15 cellular contexts compared by ENCODE assay signal in genomic region chr15:41789237-41789636, GRCh38. TPM values are rescaled to one million over a fixed set of nuclear protein-coding genes. Genes with fewer than 3 reads are reported as not detected.
A peak's percentile ranks its signal among the peaks of the same experiment; 100 is the strongest.
DNase-seq lines count a peak whose midpoint lies in the region; ATAC-seq, FAIRE-seq and TF ChIP-seq lines count a peak whose summit lies in the region.
"Had no signal": no experiment of that assay in that cellular context is flagged by ENCODE, and none has a peak within 500 bp of the region (broad histone marks: within the 10 kb centered on the region; RNA-seq: fewer than 3 reads in every experiment).

No MANE protein-coding gene starts in this region.

- H3K9me2 ChIP-seq in Karpas-422 (replicated peaks; ENCODE audit: insufficient read depth, low read length): no peaks in the 10 kb centered on the region

- peak overlapping the region; percentile 43 for H3K9ac ChIP-seq in Karpas-422 (ENCODE audit: low read length)
- peak overlapping the region in 1 of 2 experiments; percentile 45; a peak in 1 of 4 replicates for H3K9ac ChIP-seq in K562 (ENCODE audit: insufficient read depth in 1 of 2, low read depth in 2 of 2, low read length in 2 of 2)

- H3K36me3 Mint-ChIP-seq in stimulated activated naive B cell treated with anti-CD40 and anti-IgM and Interleukin-4, amounts not matched to agents 10 μg/mL and 1 μg/mL and 100 μg/mL, for 72 hours: peaks cover 6% of the 10 kb centered on the region in 2 donors

- no peaks in the 10 kb centered on the region for H3K36me3 ChIP-seq in Karpas-422 (ENCODE audit: insufficient read depth, low read length)
- H3K36me3 ChIP-seq in K562 (ENCODE audit: control insufficient read depth, insufficient read depth, low read length): no peaks in the 10 kb centered on the region
- H3K36me3 ChIP-seq: pancreas, tibial nerve had no signal

- H4K20me1 ChIP-seq in Karpas-422 (ENCODE audit: insufficient read depth, low read depth, low read length) (no peaks in the 10 kb centered on the region), K562 (replicated peaks; ENCODE audit: control insufficient read depth, insufficient read depth, low read length) (peaks cover 16% of the 10 kb centered on the region)

- H3K9me1 ChIP-seq in K562 (ENCODE audit: control insufficient read depth, insufficient read depth, low read length): peaks cover 5% of the 10 kb centered on the region

- DNase-seq in Karpas-422: no peak
- peak in 2 of 4 experiments; percentile 46 to 51 for DNase-seq in K562 (ENCODE audit: extremely low read depth in 1 of 4, low spot score in 3 of 4)
- DNase-seq in left cardiac atrium: no peak
- peak; percentile 34 for DNase-seq in superior temporal gyrus (ENCODE audit: extremely low spot score)
- DNase-seq in stimulated activated naive B cell treated with anti-CD40 and anti-IgM and Interleukin-4, amounts not matched to agents 10 μg/mL and 1 μg/mL and 100 μg/mL, for 72 hours: no peak
- DNase-seq in islet precursor cell: no peak
- DNase-seq: activated B cell treated with CpG ODN at 0.5 μM for 24 hours; activated CD8-positive, alpha-beta memory T cell treated with anti-CD3 and anti-CD28 coated beads, Interleukin-2, amount 50 U/mL, for 4 hours; C1 segment of cervical spinal cord; EL; NCI-H2171 treated with DMSO at 0.1 percent for 48 hours; pancreas had no signal

- no TSS peak for BruUV-seq in K562 (replicated peaks; lab: Mats Ljungman, UMichigan)

- 1% methylated on average over 4 of the region's 4 CpGs for WGBS in K562 (ENCODE audit: insufficient coverage, low coverage, missing lambda C conversion rate)

- TF ChIP-seq CTCF in K562 (IDR thresholded peaks at IDR 0.05 in 2 of 3, conservative IDR thresholded peaks at IDR 0.05 in 1 of 3; ENCODE audit: insufficient read depth in 2 of 3, low read depth in 1 of 3, low read length in 3 of 3): no peak

- peak overlapping the region; percentile 2; the same call in 1 of the 2 replicates for H3K4me3 ChIP-seq in Karpas-422 (ENCODE audit: low read length)
- no peak overlapping the region for H3K4me3 ChIP-seq in K562
- H3K4me3 ChIP-seq: pancreas, tibial nerve had no signal

- H3K4me1 Mint-ChIP-seq in stimulated activated naive B cell treated with anti-CD40 and anti-IgM and Interleukin-4, amounts not matched to agents 10 μg/mL and 1 μg/mL and 100 μg/mL, for 72 hours: peaks cover 56 to 59% of the 10 kb centered on the region in 2 donors

- H3K27me3 ChIP-seq in Karpas-422 (ENCODE audit: low read length) (no peaks in the 10 kb centered on the region), K562 (ENCODE audit: control insufficient read depth in 2 of 2, insufficient read depth in 2 of 2, low read length in 2 of 2) (no peaks in the 10 kb centered on the region)
- H3K27me3 ChIP-seq: pancreas, tibial nerve had no signal

- H3K4me1 ChIP-seq in Karpas-422 (ENCODE audit: low read length) (peaks cover 45% of the 10 kb centered on the region), K562 (replicated peaks in 1 of 2; ENCODE audit: control insufficient read depth in 2 of 2, insufficient read depth in 2 of 2, low read length in 2 of 2) (peaks cover 30 to 53% of the 10 kb centered on the region in 2 experiments)
- H3K4me1 ChIP-seq: pancreas had no signal

- H3K27ac Mint-ChIP-seq in stimulated activated naive B cell treated with anti-CD40 and anti-IgM and Interleukin-4, amounts not matched to agents 10 μg/mL and 1 μg/mL and 100 μg/mL, for 72 hours: no peak overlapping the region
- H3K27ac Mint-ChIP-seq: activated B cell treated with CpG ODN at 0.5 μM for 24 hours; activated naive CD8-positive, alpha-beta T cell had no signal

- no peak overlapping the region for H3K4me3 Mint-ChIP-seq in stimulated activated naive B cell treated with anti-CD40 and anti-IgM and Interleukin-4, amounts not matched to agents 10 μg/mL and 1 μg/mL and 100 μg/mL, for 72 hours
- H3K4me3 Mint-ChIP-seq: activated B cell treated with CpG ODN at 0.5 μM for 24 hours; activated naive CD8-positive, alpha-beta T cell had no signal

- no peaks in the 10 kb centered on the region for H3K27me3 Mint-ChIP-seq in stimulated activated naive B cell treated with anti-CD40 and anti-IgM and Interleukin-4, amounts not matched to agents 10 μg/mL and 1 μg/mL and 100 μg/mL, for 72 hours
- H3K27me3 Mint-ChIP-seq: activated B cell treated with CpG ODN at 0.5 μM for 24 hours; activated naive CD8-positive, alpha-beta T cell had no signal

- in situ Hi-C loops in K562 (cut with MboI): no loop called here

- no peak for TF ChIP-seq RAD21 in K562 (CRISPR knock-in tag; conservative IDR thresholded peaks at IDR 0.05 in 1 of 2, IDR thresholded peaks at IDR 0.05 in 1 of 2)

- H3K79me2 ChIP-seq in Karpas-422 (ENCODE audit: low read length) (peaks cover 88% of the 10 kb centered on the region), K562 (ENCODE audit: control insufficient read depth, insufficient read depth, low read length) (0 out of 3 replicates have a peak, but pooled peaks cover 5% of the 10 kb centered on the region)

- no peaks in the 10 kb centered on the region for H3K9me3 Mint-ChIP-seq in stimulated activated naive B cell treated with anti-CD40 and anti-IgM and Interleukin-4, amounts not matched to agents 10 μg/mL and 1 μg/mL and 100 μg/mL, for 72 hours
- H3K9me3 Mint-ChIP-seq: activated B cell treated with CpG ODN at 0.5 μM for 24 hours had no signal

- ATAC-seq in K562: peak; percentile 24
- peak; percentile 53 to 82 for ATAC-seq in left cardiac atrium
- no peak for ATAC-seq in stimulated activated naive B cell treated with anti-CD40 and anti-IgM and Interleukin-4, amounts not matched to agents 10 μg/mL and 1 μg/mL and 100 μg/mL, for 72 hours (replicated peaks)
- ATAC-seq in HG03432 (IDR thresholded peaks at IDR 0.05; ENCODE audit: unreplicated experiment): no peak
- ATAC-seq: pancreas had no signal

- peak overlapping the region; percentile 55 for H3K27ac ChIP-seq in Karpas-422 (ENCODE audit: low read length)
- H3K27ac ChIP-seq in K562 (ENCODE audit: extremely low read depth, low read depth, low read length): no peak overlapping the region
- H3K27ac ChIP-seq: pancreas had no signal

- no peak overlapping the region for H2AFZ ChIP-seq in Karpas-422 (ENCODE audit: low read length)
- H2AFZ ChIP-seq in K562 (ENCODE audit: low read depth, low read length): no peak overlapping the region

- intact Hi-C loops in K562 (cut with micrococcal nuclease): no loop called here
- intact Hi-C loops in left cardiac atrium (cut with DNase I): no loop called here

- no peak for TF ChIP-seq POLR2A in K562 (conservative IDR thresholded peaks at IDR 0.05)

- POLR2A ChIA-PET in K562 (lab: Yijun Ruan, JAX): interaction anchor here (0.5 to 1.3 kb wide), 6 partner anchors 11 to 293 kb away, joined by 3 to 7 read pairs (median 4); partner anchors contain the start of gene MAPKBP1

- no peak for TF ChIP-seq EP300 in K562 (IDR thresholded peaks at IDR 0.05; ENCODE audit: low read length)

- H3K9me3 ChIP-seq in Karpas-422 (ENCODE audit: low read length): no peaks in the 10 kb centered on the region
- H3K9me3 ChIP-seq in K562 (replicated peaks; ENCODE audit: control insufficient read depth, insufficient read depth, low read depth, low read length): no peaks in the 10 kb centered on the region
- H3K9me3 ChIP-seq: pancreas, tibial nerve had no signal

- peak; percentile 19 for FAIRE-seq in K562 (lab: Jason Lieb, UNC)
- FAIRE-seq: pancreas had no signal

- peak overlapping the region; percentile 47 for H3K4me2 ChIP-seq in Karpas-422 (ENCODE audit: low read depth, low read length, poor library complexity, severe bottlenecking)
- peak overlapping the region; percentile 17; the same call in 1 of the 2 replicates for H3K4me2 ChIP-seq in K562 (ENCODE audit: insufficient read depth, low read length)

- CTCF ChIA-PET in K562 (lab: Yijun Ruan, JAX; ENCODE audit: low intra/inter-chr PET ratio): no interaction called here

RNA-seq across cellular contexts. Expression of gene MAPKBP1, which starts 15.0 kb away (rescaled TPM):
- total RNA-seq in Karpas-422 (2014; rRNA removed; shearing (Covaris generic); ENCODE audit: low replicate concordance): 17.8 and 29.8 TPM in 2 replicates
- 65.0 and 134 TPM in 2 replicates for total RNA-seq in K562 (2011; cell fraction: chromatin; rRNA removed; ENCODE audit: low replicate concordance)
- total RNA-seq in K562 (2011; cell fraction: nucleolus; rRNA removed): 51.1 and 51.4 TPM in 2 replicates
- 45.8 and 52.1 TPM in 2 replicates for total RNA-seq in K562 (2011; cell fraction: nucleoplasm; rRNA removed)
- 4.1 and 5.3 TPM in 2 replicates for total RNA-seq in K562 (2014; rRNA removed)
- 4.5 and 4.6 TPM in 2 replicates for total RNA-seq in K562 (2014; rRNA removed; fragmentation: Illumina TruSeq; extraction: Trizol)
- 5.7 and 5.8 TPM in 2 replicates for total RNA-seq in K562 (2015; rRNA removed; fragmentation: Illumina TruSeq; extraction: Trizol)
- 9.5 and 9.6 TPM in 2 replicates for total RNA-seq in K562 (2021)
- polyA plus RNA-seq in K562 (2011; rRNA removed): 3.4 and 4.4 TPM in 2 replicates
- polyA plus RNA-seq in K562 (2011; cell fraction: cytosol; rRNA removed): 2.2 and 3.6 TPM in 2 replicates
- polyA plus RNA-seq in K562 (2011; cell fraction: nucleus; rRNA removed): 24.5 and 27.3 TPM in 2 replicates
- 5.8 and 7.2 TPM in 2 replicates for polyA plus RNA-seq in K562 (2012)
- 4.8 and 5.4 TPM in 2 replicates for polyA plus RNA-seq in K562 (2014; fragmentation: Illumina TruSeq; extraction: Trizol)
- under 1 TPM; 0.15 to 0.28 TPM for polyA plus RNA-seq in K562 (2014; fragmentation: Nextera tagmentation; extraction: Ambion mirVana)
- polyA plus RNA-seq in K562 (2014; rRNA removed): 5.2 and 7.1 TPM in 2 replicates
- 7.0 and 9.2 TPM in 2 replicates for polyA minus RNA-seq in K562 (2011; rRNA and poly(A)+ RNA removed)
- 2.7 and 5.9 TPM in 2 replicates for polyA minus RNA-seq in K562 (2011; cell fraction: cytosol; rRNA and poly(A)+ RNA removed)
- polyA minus RNA-seq in K562 (2011; cell fraction: nucleus; rRNA and poly(A)+ RNA removed): 22.8 and 29.4 TPM in 2 replicates
- total RNA-seq in left cardiac atrium: 10 to 100 TPM; 13.9 to 19.0 TPM

RNA-seq across cellular contexts. Expression of gene JMJD7, which starts 38.7 kb away (rescaled TPM):
- 2.8 and 9.2 TPM in 2 replicates for total RNA-seq in Karpas-422 (2014; rRNA removed; shearing (Covaris generic); ENCODE audit: low replicate concordance)
- 7.0 and 13.8 TPM in 2 replicates for total RNA-seq in K562 (2011; cell fraction: chromatin; rRNA removed; ENCODE audit: low replicate concordance)
- 7.2 and 8.5 TPM in 2 replicates for total RNA-seq in K562 (2011; cell fraction: nucleolus; rRNA removed)
- 12.6 and 15.4 TPM in 2 replicates for total RNA-seq in K562 (2011; cell fraction: nucleoplasm; rRNA removed)
- total RNA-seq in K562 (2014; rRNA removed) (6.1 and 11.3 TPM in 2 replicates), K562 (2014; rRNA removed; fragmentation: Illumina TruSeq; extraction: Trizol) (3.2 and 3.8 TPM in 2 replicates), K562 (2015; rRNA removed; fragmentation: Illumina TruSeq; extraction: Trizol) (4.3 and 5.3 TPM in 2 replicates), K562 (2021) (12.2 and 13.1 TPM in 2 replicates), left cardiac atrium (10 to 100 TPM in 1 of 2 donors, 1 to 10 TPM in 1; 8.8 to 11.7 TPM)
- polyA plus RNA-seq in K562 (2011; rRNA removed) (7.9 and 8.8 TPM in 2 replicates), K562 (2014; fragmentation: Illumina TruSeq; extraction: Trizol) (6.8 and 9.4 TPM in 2 replicates), K562 (2014; fragmentation: Nextera tagmentation; extraction: Ambion mirVana) (1 to 10 TPM; 1.2 to 2.9 TPM), K562 (2014; rRNA removed) (9.7 and 13.9 TPM in 2 replicates)
- polyA plus RNA-seq in K562 (2011; cell fraction: cytosol; rRNA removed): 8.0 and 19.6 TPM in 2 replicates
- polyA plus RNA-seq in K562 (2011; cell fraction: nucleus; rRNA removed): 18.0 and 36.7 TPM in 2 replicates
- polyA plus RNA-seq in K562 (2012): 7.7 and 16.3 TPM in 2 replicates
- polyA minus RNA-seq in K562 (2011; rRNA and poly(A)+ RNA removed): 0.60 and 3.0 TPM in 2 replicates
- 4.1 and 4.4 TPM in 2 replicates for polyA minus RNA-seq in K562 (2011; cell fraction: cytosol; rRNA and poly(A)+ RNA removed)
- 4.0 and 4.7 TPM in 2 replicates for polyA minus RNA-seq in K562 (2011; cell fraction: nucleus; rRNA and poly(A)+ RNA removed)

RNA-seq across cellular contexts. Expression of gene PLA2G4B, which starts 49.4 kb away (rescaled TPM):
- 2.2 and 6.1 TPM in 2 replicates for total RNA-seq in Karpas-422 (2014; rRNA removed; shearing (Covaris generic); ENCODE audit: low replicate concordance)
- 22.3 and 55.4 TPM in 2 replicates for total RNA-seq in K562 (2011; cell fraction: chromatin; rRNA removed; ENCODE audit: low replicate concordance)
- 26.3 and 28.8 TPM in 2 replicates for total RNA-seq in K562 (2011; cell fraction: nucleolus; rRNA removed)
- 13.2 and 21.9 TPM in 2 replicates for total RNA-seq in K562 (2011; cell fraction: nucleoplasm; rRNA removed)
- total RNA-seq in K562 (2014; rRNA removed) (3.9 TPM in 2 replicates), K562 (2014; rRNA removed; fragmentation: Illumina TruSeq; extraction: Trizol) (0.89 and 2.1 TPM in 2 replicates), K562 (2015; rRNA removed; fragmentation: Illumina TruSeq; extraction: Trizol) (1.3 and 1.4 TPM in 2 replicates), K562 (2021) (2.8 and 5.2 TPM in 2 replicates), left cardiac atrium (1 to 10 TPM; 5.4 to 7.2 TPM)
- polyA plus RNA-seq in K562 (2011; rRNA removed) (4.3 and 7.0 TPM in 2 replicates), K562 (2014; fragmentation: Illumina TruSeq; extraction: Trizol) (2.7 and 2.8 TPM in 2 replicates), K562 (2014; fragmentation: Nextera tagmentation; extraction: Ambion mirVana) (under 1 TPM; 0.07 to 0.25 TPM), K562 (2014; rRNA removed) (5.6 and 6.1 TPM in 2 replicates)
- 3.1 and 4.8 TPM in 2 replicates for polyA plus RNA-seq in K562 (2011; cell fraction: cytosol; rRNA removed)
- polyA plus RNA-seq in K562 (2011; cell fraction: nucleus; rRNA removed): 48.4 and 61.4 TPM in 2 replicates
- polyA plus RNA-seq in K562 (2012): 2.4 and 8.6 TPM in 2 replicates
- 0.74 and 1.2 TPM in 2 replicates for polyA minus RNA-seq in K562 (2011; rRNA and poly(A)+ RNA removed)
- 1.1 and 1.5 TPM in 2 replicates for polyA minus RNA-seq in K562 (2011; cell fraction: cytosol; rRNA and poly(A)+ RNA removed)
- polyA minus RNA-seq in K562 (2011; cell fraction: nucleus; rRNA and poly(A)+ RNA removed): 6.6 and 6.7 TPM in 2 replicates

Comparison
In these comparisons a context has a peak if more than half of its experiments do, and no peak if none do; other contexts are left out.
1. ATAC-seq: peak in K562 (single experiment) and left cardiac atrium (2 of 2); none in stimulated activated naive B cell treated with anti-CD40 and anti-IgM and Interleukin-4, amounts not matched to agents 10 μg/mL and 1 μg/mL and 100 μg/mL, for 72 hours (0 of 2) and HG03432 (single experiment).